In the genomic region with DNA sequence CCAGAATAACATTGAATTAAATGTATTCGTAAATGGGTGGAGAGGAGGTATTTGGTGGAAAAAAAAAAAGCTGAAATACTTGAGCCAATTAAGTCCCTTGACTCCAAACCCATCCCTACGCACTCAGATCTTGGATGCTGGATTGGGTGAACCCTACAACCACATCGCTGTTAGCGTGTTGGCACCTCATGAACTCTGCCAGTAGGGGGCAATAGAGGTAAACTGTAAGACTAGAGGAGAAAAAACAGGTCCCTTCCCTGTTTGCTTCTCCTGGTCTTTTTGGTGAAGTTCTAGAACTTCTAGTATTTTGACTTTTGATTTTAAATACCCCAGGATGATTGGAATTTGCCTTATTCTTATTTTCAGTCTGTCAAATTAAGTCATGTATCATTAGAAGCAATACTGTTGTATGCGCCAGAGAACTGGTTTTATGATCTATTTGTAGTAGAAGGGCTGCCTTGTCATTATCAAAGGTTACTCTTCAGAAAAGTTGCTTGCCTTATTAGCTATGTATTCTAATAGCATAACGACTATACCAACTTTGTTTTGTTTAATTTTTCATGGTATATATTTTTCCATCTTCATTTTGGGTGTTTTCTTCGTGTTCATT, we compare ENCODE assay signal across 8 cellular contexts. TPM values are rescaled to one million over a fixed set of nuclear protein-coding genes. Genes with fewer than 3 reads are reported as not detected.
DNase-seq lines count a peak whose midpoint lies in the region; ATAC-seq lines count a peak whose summit lies in the region.

No MANE protein-coding gene starts in this region.

- WGBS in right cardiac atrium = 30% methylated on average over 7 of the region's 7 CpGs

- no peaks in the 10 kb centered on the region for H3K4me1 Mint-ChIP-seq in activated CD4-positive, alpha-beta memory T cell treated with anti-CD3 and anti-CD28 coated beads for 36 hours (ENCODE audit: low read depth)

- no peaks in the 10 kb centered on the region for H3K9me3 Mint-ChIP-seq in activated CD4-positive, alpha-beta memory T cell treated with anti-CD3 and anti-CD28 coated beads for 36 hours

- DNase-seq in DMS114 treated with DMSO at 0.1 percent for 48 hours (lab: John Stamatoyannopoulos, UW; ENCODE audit: unreplicated experiment) (peak; percentile 59), NCI-H2081 (lab: John Stamatoyannopoulos, UW) (peak; percentile 69 to 79), right cardiac atrium (peak in 2 of 3 donors; percentile 10 to 29), mesenteric fat pad (ENCODE audit: low spot score) (no peak)
- DNase-seq in activated CD4-positive, alpha-beta memory T cell treated with anti-CD3 and anti-CD28 coated beads for 36 hours = peak; percentile 48
- DNase-seq in stimulated activated CD4-positive, alpha-beta T cell treated with anti-CD3 and anti-CD28 coated beads, Interleukin-12 subunit alpha, Interleukin-12 subunit beta, amount 100 ng/mL, for 4 hours = peak; percentile 6

- no peak overlapping the region for H3K27ac Mint-ChIP-seq in activated CD4-positive, alpha-beta memory T cell treated with anti-CD3 and anti-CD28 coated beads for 36 hours

- no peak overlapping the region for H3K4me3 Mint-ChIP-seq in activated CD4-positive, alpha-beta memory T cell treated with anti-CD3 and anti-CD28 coated beads for 36 hours

- intact Hi-C loops in activated CD4-positive, alpha-beta memory T cell treated with anti-CD3 and anti-CD28 coated beads for 36 hours (cut with micrococcal nuclease) = loop anchor here (10.0 kb wide), 1 partner anchor 173 kb away; a partner anchor contains a TSS
- intact Hi-C loops in right cardiac atrium (cut with DNase I) = no loop called here

- no peaks in the 10 kb centered on the region for H3K27me3 ChIP-seq in right cardiac atrium (ENCODE audit: control insufficient read depth, insufficient read depth)

- no peak overlapping the region for H3K4me3 ChIP-seq in right cardiac atrium (ENCODE audit: low read length)

- ATAC-seq in GM19023 (IDR thresholded peaks at IDR 0.05; ENCODE audit: unreplicated experiment) = peak; percentile 80
- ATAC-seq in HG03045 (IDR thresholded peaks at IDR 0.05; ENCODE audit: unreplicated experiment) = peak; percentile 76
- ATAC-seq in right cardiac atrium = no peak

- no peak overlapping the region for H3K27ac ChIP-seq in right cardiac atrium (ENCODE audit: low read length)

- H3K9me3 ChIP-seq in right cardiac atrium (ENCODE audit: control insufficient read depth, low read length) = no peaks in the 10 kb centered on the region

- CTCF ChIA-PET in activated CD4-positive, alpha-beta memory T cell treated with anti-CD3 and anti-CD28 coated beads for 36 hours (lab: Charles Lee) = interaction anchor here (0.6 to 1.9 kb wide), 2 partner anchors 12 to 785 kb away, joined by 3 to 6 read pairs; no protein-coding TSS in a partner anchor

- no peaks in the 10 kb centered on the region for H3K36me3 Mint-ChIP-seq in activated CD4-positive, alpha-beta memory T cell treated with anti-CD3 and anti-CD28 coated beads for 36 hours

- POLR2A ChIA-PET in activated CD4-positive, alpha-beta memory T cell treated with anti-CD3 and anti-CD28 coated beads for 36 hours (lab: Charles Lee) = no interaction called here

- H3K4me1 ChIP-seq in right cardiac atrium (ENCODE audit: control insufficient read depth, insufficient read depth, low read length) = no peaks in the 10 kb centered on the region

- no peaks in the 10 kb centered on the region for H3K27me3 Mint-ChIP-seq in activated CD4-positive, alpha-beta memory T cell treated with anti-CD3 and anti-CD28 coated beads for 36 hours

RNA-seq across cellular contexts. Expression of a gene that starts 1.9 kb away (rescaled TPM):
- total RNA-seq in activated CD4-positive, alpha-beta memory T cell treated with anti-CD3 and anti-CD28 coated beads for 36 hours = not detected
- total RNA-seq in right cardiac atrium = not detected
- polyA plus RNA-seq in right cardiac atrium = not detected
- total RNA-seq in mesenteric fat pad = not detected

RNA-seq across cellular contexts. Expression of a gene that starts 35.1 kb away (rescaled TPM):
- not detected for total RNA-seq in activated CD4-positive, alpha-beta memory T cell treated with anti-CD3 and anti-CD28 coated beads for 36 hours
- not detected for total RNA-seq in right cardiac atrium
- not detected for polyA plus RNA-seq in right cardiac atrium
- total RNA-seq in mesenteric fat pad = not detected

RNA-seq across cellular contexts. Expression of a gene that starts 57.0 kb away (rescaled TPM):
- total RNA-seq in activated CD4-positive, alpha-beta memory T cell treated with anti-CD3 and anti-CD28 coated beads for 36 hours = not detected
- not detected for total RNA-seq in right cardiac atrium
- polyA plus RNA-seq in right cardiac atrium = not detected
- total RNA-seq in mesenteric fat pad = not detected

Comparison
In these comparisons a context has a peak if more than half of its experiments do, and no peak if none do; other contexts are left out.
1. ATAC-seq: peak in GM19023 (single experiment) and HG03045 (single experiment); none in right cardiac atrium (0 of 2).